28 cellular contexts compared by ENCODE assay signal in genomic region chr14:55942826-55943225, GRCh38.
"Had no signal": no experiment of that assay in that cellular context is flagged by ENCODE, and none has a peak within 500 bp of the region (broad histone marks: within the 10 kb centered on the region; RNA-seq: fewer than 3 reads in every experiment).

No MANE protein-coding gene starts in this region.

- H3K27ac Mint-ChIP-seq: immature natural killer cell; naive B cell; natural killer cell; nephron progenitor cell; progenitor cell of endocrine pancreas; stimulated activated effector memory CD8-positive, alpha-beta T cell treated with anti-CD3 and anti-CD28 coated beads, Interleukin-12 subunit alpha, Interleukin-12 subunit beta, amount 100 ng/mL, for 72 hours; stimulated activated naive CD8-positive, alpha-beta T cell treated with anti-CD3 and anti-CD28 coated beads, Interleukin-15, Interleukin-2, amounts not matched to agents 100 ng/mL and 50 ng/mL, for 24 hours had no signal

- H3K4me1 ChIP-seq: left lung, lower lobe of right lung, right atrium auricular region, right lobe of liver, tibial artery, upper lobe of right lung had no signal

- H3K36me3 ChIP-seq: left lung, lower lobe of right lung, ovary, right atrium auricular region, right lobe of liver, suprapubic skin, thoracic aorta, tibial artery, upper lobe of right lung had no signal

- H3K4me3 ChIP-seq: left lung, lower lobe of right lung, ovary, right atrium auricular region, right lobe of liver, suprapubic skin, thoracic aorta, tibial artery, upper lobe of right lung had no signal

- FAIRE-seq: islet of Langerhans, kidney, urothelium cell line had no signal

- H3K9me3 Mint-ChIP-seq: immature natural killer cell; nephron progenitor cell; stimulated activated effector memory CD8-positive, alpha-beta T cell treated with anti-CD3 and anti-CD28 coated beads, Interleukin-12 subunit alpha, Interleukin-12 subunit beta, amount 100 ng/mL, for 72 hours; stimulated activated naive CD8-positive, alpha-beta T cell treated with anti-CD3 and anti-CD28 coated beads, Interleukin-15, Interleukin-2, amounts not matched to agents 100 ng/mL and 50 ng/mL, for 24 hours had no signal

- H3K4me1 Mint-ChIP-seq: immature natural killer cell; naive B cell; natural killer cell; nephron progenitor cell; stimulated activated effector memory CD8-positive, alpha-beta T cell treated with anti-CD3 and anti-CD28 coated beads, Interleukin-12 subunit alpha, Interleukin-12 subunit beta, amount 100 ng/mL, for 72 hours had no signal

- DNase-seq: hypothalamus; immature natural killer cell; kidney; left lung; lower lobe of right lung; mammary epithelial cell; mesenchymal stem cell; naive B cell; natural killer cell; nephron progenitor cell; ovary; right lobe of liver; stimulated activated CD4-positive, alpha-beta T cell treated with anti-CD3 and anti-CD28 coated beads, Interleukin-12 subunit alpha, Interleukin-12 subunit beta, amount 100 ng/mL, for 4 hours; stimulated activated CD4-positive, alpha-beta T cell treated with anti-CD3 and anti-CD28 coated beads, Interleukin-15, amount 100 ng/mL, for 24 hours; stimulated activated CD4-positive, alpha-beta T cell treated with anti-CD3 and anti-CD28 coated beads, Interleukin-2, amount 100 ng/mL, for 24 hours; stimulated activated CD4-positive, alpha-beta T cell treated with anti-CD3 and anti-CD28 coated beads, Interleukin-4, amount 100 ng/mL, for 1 hour; stimulated activated naive CD4-positive, alpha-beta T cell; tibial artery; trophoblast cell; upper lobe of right lung had no signal

- ATAC-seq: left lung; lower lobe of right lung; natural killer cell; right lobe of liver; stimulated activated effector memory CD8-positive, alpha-beta T cell treated with anti-CD3 and anti-CD28 coated beads, Interleukin-12 subunit alpha, Interleukin-12 subunit beta, amount 100 ng/mL, for 72 hours; upper lobe of right lung had no signal

- H3K27me3 ChIP-seq: left lung, ovary, right atrium auricular region, right lobe of liver, suprapubic skin, tibial artery, upper lobe of right lung had no signal

- H3K36me3 Mint-ChIP-seq: natural killer cell; stimulated activated effector memory CD8-positive, alpha-beta T cell treated with anti-CD3 and anti-CD28 coated beads, Interleukin-12 subunit alpha, Interleukin-12 subunit beta, amount 100 ng/mL, for 72 hours had no signal

- H3K27ac ChIP-seq: left lung, lower lobe of right lung, ovary, right atrium auricular region, right lobe of liver, suprapubic skin, thoracic aorta, tibial artery, upper lobe of right lung had no signal

- H3K9me3 ChIP-seq: left lung, lower lobe of right lung, ovary, right atrium auricular region, right lobe of liver, suprapubic skin, thoracic aorta, tibial artery, upper lobe of right lung had no signal

- H3K27me3 Mint-ChIP-seq: progenitor cell of endocrine pancreas had no signal

- H3K4me3 Mint-ChIP-seq: immature natural killer cell; natural killer cell; nephron progenitor cell; stimulated activated effector memory CD8-positive, alpha-beta T cell treated with anti-CD3 and anti-CD28 coated beads, Interleukin-12 subunit alpha, Interleukin-12 subunit beta, amount 100 ng/mL, for 72 hours; stimulated activated naive CD8-positive, alpha-beta T cell treated with anti-CD3 and anti-CD28 coated beads, Interleukin-15, Interleukin-2, amounts not matched to agents 100 ng/mL and 50 ng/mL, for 24 hours had no signal
